24 cellular contexts compared by ENCODE assay signal in the genomic region with DNA sequence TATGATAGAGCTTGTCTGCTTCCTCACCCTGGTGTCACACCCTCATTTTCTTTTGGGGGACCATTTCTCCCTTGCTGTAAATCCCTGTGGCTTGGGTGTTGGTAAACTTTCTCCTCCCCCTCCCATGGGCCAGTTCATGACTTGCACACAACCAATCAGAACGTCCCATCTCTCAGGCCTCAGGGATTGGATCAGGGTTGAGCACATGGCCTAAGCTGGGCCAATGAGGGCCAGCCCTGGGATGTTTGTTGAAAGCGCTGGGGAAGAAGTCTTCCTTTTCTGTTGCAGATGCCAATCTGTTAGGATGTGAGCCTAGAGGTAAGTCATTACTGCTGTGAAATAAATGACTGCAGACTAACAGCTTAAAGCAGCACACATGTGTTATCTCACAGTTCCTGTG. TPM values are rescaled to one million over a fixed set of nuclear protein-coding genes. Genes with fewer than 3 reads are reported as not detected.
DNase-seq lines count a peak whose midpoint lies in the region; ATAC-seq, FAIRE-seq and TF ChIP-seq lines count a peak whose summit lies in the region.
"Had no signal": no experiment of that assay in that cellular context is flagged by ENCODE, and none has a peak within 500 bp of the region (broad histone marks: within the 10 kb centered on the region; RNA-seq: fewer than 3 reads in every experiment).

No MANE protein-coding gene starts in this region.

- no peak overlapping the region for H4K8ac ChIP-seq in H1 (ENCODE audit: extremely low read depth, insufficient read depth, low read length)

- H4K91ac ChIP-seq in H1 (replicated peaks; ENCODE audit: insufficient read length, low read length): no peak overlapping the region

- FAIRE-seq in H1 (lab: Jason Lieb, UNC): no peak
- FAIRE-seq: A549, D721Med, GM12878, GM19239 had no signal

- RAD21 ChIA-PET in HCT116 (lab: Charles Lee; ENCODE audit: low non-redundant PET in 1 of 2, low total read pairs in 2 of 2, uncharacterized antibody in 2 of 2, unreplicated experiment in 2 of 2): no interaction called here

- H3K4me2 ChIP-seq in HCT116 (ENCODE audit: low read length) (no peak overlapping the region), H1 (ENCODE audit: insufficient read depth in 1 of 2, low read depth in 2 of 2, low read length in 2 of 2) (no peak overlapping the region)
- H3K4me2 ChIP-seq: A549 had no signal

- BruUV-seq in HCT116 (replicated peaks; lab: Mats Ljungman, UMichigan): no TSS peak

- TF ChIP-seq EP300 in H1 (IDR thresholded peaks at IDR 0.05; ENCODE audit: borderline replicate concordance in 1 of 2, low read depth in 2 of 2, low read length in 2 of 2): no peak

- H3K9me2 ChIP-seq in HCT116 (ENCODE audit: insufficient read depth): no peaks in the 10 kb centered on the region

- 94% methylated on average over 2 of the region's 2 CpGs; no CpG with 5 or more reads in 1 of the 2 experiments for WGBS in H1 (ENCODE audit: extremely low coverage in 1 of 2, insufficient coverage in 1 of 2, insufficient read length in 1 of 2, insufficient replicate concordance in 2 of 2, low coverage in 1 of 2, low lambda C conversion rate in 2 of 2, missing lambda C conversion rate in 1 of 2), 2 experiments

- H3K23ac ChIP-seq in H1 (ENCODE audit: insufficient read length): no peak overlapping the region

- no peaks in the 10 kb centered on the region for H3K23me2 ChIP-seq in H1 (ENCODE audit: low read depth, low read length)

- H3K36me3 Mint-ChIP-seq in WTC11: peaks cover 34% of the 10 kb centered on the region
- H3K36me3 Mint-ChIP-seq in activated naive CD4-positive, alpha-beta T cell treated with anti-CD3 and anti-CD28 coated beads, Interleukin-2, amount 50 U/mL, for 72 hours: no peaks in the 10 kb centered on the region
- H3K36me3 Mint-ChIP-seq: CD14-positive monocyte; CD8-positive, alpha-beta memory T cell had no signal

- H3K27me3 ChIP-seq in HCT116 (ENCODE audit: insufficient read depth, low read length) (peaks cover 60% of the 10 kb centered on the region), H1 (replicated peaks in 1 of 4; ENCODE audit: control insufficient read depth in 3 of 4, extremely low read depth in 1 of 4, insufficient read depth in 3 of 4, low read length in 3 of 4) (no peaks in the 10 kb centered on the region), tibial artery (peaks cover 0 to 20% of the 10 kb centered on the region in 2 donors)
- H3K27me3 ChIP-seq: BLaER1 treated with 17β-estradiol and CSF1 and Interleukin-3, amounts not matched to agents 10 nM and 100 nM had no signal

- H3K9ac ChIP-seq in HCT116 (ENCODE audit: low read length): no peak overlapping the region
- no peak overlapping the region for H3K9ac ChIP-seq in H1 (replicated peaks in 1 of 4; ENCODE audit: extremely low read depth in 1 of 4, low read depth in 3 of 4, low read length in 3 of 4)
- H3K9ac ChIP-seq: BLaER1 treated with 17β-estradiol and CSF1 and Interleukin-3, amounts not matched to agents 10 nM and 100 nM had no signal

- TF ChIP-seq POLR2A in HCT116 (IDR thresholded peaks at IDR 0.05; ENCODE audit: borderline replicate concordance, extremely low read depth, insufficient read depth, insufficient read length) (no peak), H1 (IDR thresholded peaks at IDR 0.05; ENCODE audit: control extremely low read depth in 1 of 2, low read depth in 2 of 2, low read length in 2 of 2) (no peak)

- POLR2A ChIA-PET in HCT116 (lab: Charles Lee) (no interaction called here), WTC11 (lab: Charles Lee) (no interaction called here), H1 (lab: Charles Lee; ENCODE audit: partially characterized antibody) (interaction anchor here (0.9 to 3.4 kb wide), 4 partner anchors 8 to 26 kb away, joined by 3 to 16 read pairs (median 4); no protein-coding TSS in a partner anchor)

- CTCF ChIA-PET in HCT116 (lab: Charles Lee): interaction anchor here (1.8 kb wide), 1 partner anchor 19 kb away, joined by 6 read pairs; no protein-coding TSS in a partner anchor
- CTCF ChIA-PET in WTC11 (lab: Charles Lee): interaction anchor here (1.6 to 2.5 kb wide), 4 partner anchors 8 to 18 kb away, joined by 5 to 19 read pairs (median 8); a partner anchor contains a TSS
- CTCF ChIA-PET in H1 (lab: Charles Lee; ENCODE audit: partially characterized antibody): interaction anchor here (0.8 to 7.9 kb wide), 12 partner anchors 8 to 204 kb away, joined by 3 to 46 read pairs (median 6); no protein-coding TSS in a partner anchor

- H3K27ac ChIP-seq in HCT116 (ENCODE audit: low read depth, low read length) (no peak overlapping the region), H1 (ENCODE audit: low read depth, low read length) (no peak overlapping the region), tibial artery (no peak overlapping the region)
- H3K27ac ChIP-seq: A549; BLaER1 treated with 17β-estradiol and CSF1 and Interleukin-3, amounts not matched to agents 10 nM and 100 nM had no signal

- no peak overlapping the region for H2BK15ac ChIP-seq in H1 (ENCODE audit: low read length)

- no peak overlapping the region for H2BK120ac ChIP-seq in H1 (replicated peaks; ENCODE audit: low read depth, low read length)

- no peak overlapping the region for H3K18ac ChIP-seq in H1 (ENCODE audit: extremely low read depth, low read length)

- H2BK5ac ChIP-seq in H1 (ENCODE audit: low read depth, low read length): no peak overlapping the region

- H3K9me3 Mint-ChIP-seq in WTC11: peaks cover 18% of the 10 kb centered on the region
- peaks cover 0 to 3% of the 10 kb centered on the region in 2 donors for H3K9me3 Mint-ChIP-seq in activated naive CD4-positive, alpha-beta T cell treated with anti-CD3 and anti-CD28 coated beads, Interleukin-2, amount 50 U/mL, for 72 hours
- H3K9me3 Mint-ChIP-seq: CD4-positive, alpha-beta T cell; HFFc6 had no signal

- H3K4ac ChIP-seq in H1 (replicated peaks; ENCODE audit: insufficient read length, low read depth, low read length): no peak overlapping the region

- H3K27me3 Mint-ChIP-seq in WTC11 (ENCODE audit: low read depth): no peaks in the 10 kb centered on the region

- no peak overlapping the region for H2BK12ac ChIP-seq in H1 (ENCODE audit: low read depth, low read length)

- no peak for DNase-seq in HCT116 (ENCODE audit: low read depth, low spot score)
- DNase-seq in WTC11 (ENCODE audit: low spot score): no peak
- DNase-seq in H1 (ENCODE audit: low read depth in 1 of 2, low spot score in 2 of 2): no peak
- no peak for DNase-seq in tibial artery
- no peak for DNase-seq in activated naive CD4-positive, alpha-beta T cell treated with anti-CD3 and anti-CD28 coated beads, Interleukin-2, amount 50 U/mL, for 72 hours (ENCODE audit: low spot score in 2 of 2)
- DNase-seq: 8988T; ACHN; AML-193; BE2C; CD4-positive, alpha-beta T cell; CD8-positive, alpha-beta memory T cell; DMS 273 treated with DMSO at 0.1 percent for 48 hours; DMS79; EL; GDM1; H9; HFFc6 had no signal

- H2BK20ac ChIP-seq in H1 (ENCODE audit: low read length): no peak overlapping the region

- H3K4me1 Mint-ChIP-seq in WTC11: peaks cover 30% of the 10 kb centered on the region
- H3K4me1 Mint-ChIP-seq: CD8-positive, alpha-beta memory T cell had no signal

- no peak overlapping the region for H3K4me3 ChIP-seq in HCT116 (replicated peaks in 1 of 2; ENCODE audit: low read depth in 1 of 2, low read length in 2 of 2)
- no peak overlapping the region for H3K4me3 ChIP-seq in H1 (ENCODE audit: extremely low read depth in 1 of 4, insufficient read depth in 2 of 4, low read depth in 3 of 4, low read length in 4 of 4)
- H3K4me3 ChIP-seq in tibial artery: no peak overlapping the region
- H3K4me3 ChIP-seq: A549; BLaER1 treated with 17β-estradiol and CSF1 and Interleukin-3, amounts not matched to agents 10 nM and 100 nM; GM12878 had no signal

- no peak overlapping the region for H2AK5ac ChIP-seq in H1 (ENCODE audit: low read depth, low read length)

- TF ChIP-seq RAD21 in HCT116 (IDR thresholded peaks at IDR 0.05; ENCODE audit: low read depth) (no peak), H1 (IDR thresholded peaks at IDR 0.05 in 1 of 2, conservative IDR thresholded peaks at IDR 0.05 in 1 of 2; ENCODE audit: low read depth in 2 of 2, low read length in 2 of 2) (no peak)

- H3K36me3 ChIP-seq in HCT116 (ENCODE audit: control insufficient read depth in 1 of 2, insufficient read depth in 2 of 2, low read length in 2 of 2) (no peaks in the 10 kb centered on the region), H1 (ENCODE audit: control insufficient read depth in 2 of 4, insufficient read depth in 4 of 4, low read length in 3 of 4) (peaks cover 0 to 18% (median 2%) of the 10 kb centered on the region in 4 experiments; a peak in 3 of 8 replicates), tibial artery (no peaks in the 10 kb centered on the region)
- H3K36me3 ChIP-seq: BE2C; BLaER1 treated with 17β-estradiol and CSF1 and Interleukin-3, amounts not matched to agents 10 nM and 100 nM had no signal

- H4K5ac ChIP-seq in H1 (ENCODE audit: insufficient read length, low read depth, low read length): no peak overlapping the region

- H3K9me3 ChIP-seq in HCT116 (ENCODE audit: control insufficient read depth in 1 of 2, insufficient read depth in 1 of 2, low read depth in 1 of 2, low read length in 2 of 2): no peaks in the 10 kb centered on the region
- H3K9me3 ChIP-seq in H1 (ENCODE audit: insufficient read depth in 2 of 2, low read depth in 1 of 2, low read length in 1 of 2): peaks cover 3 to 7% of the 10 kb centered on the region in 2 experiments; a peak in 2 of 4 replicates
- H3K9me3 ChIP-seq in tibial artery: peaks cover 0 to 12% (median 5%) of the 10 kb centered on the region in 3 donors
- H3K9me3 ChIP-seq: BE2C had no signal

- no peak overlapping the region for H2AFZ ChIP-seq in HCT116 (ENCODE audit: low read depth, low read length, poor library complexity, severe bottlenecking)
- H2AFZ ChIP-seq in H1 (ENCODE audit: low read length): no peak overlapping the region

- intact Hi-C loops in HCT116 (cut with micrococcal nuclease): no loop called here
- intact Hi-C loops in tibial artery (cut with DNase I; ENCODE audit: low total_unique reads): no loop called here

- no peak overlapping the region for H3K4me3 Mint-ChIP-seq in WTC11
- H3K4me3 Mint-ChIP-seq: CD14-positive monocyte; CD4-positive, alpha-beta T cell; CD8-positive, alpha-beta memory T cell; H9; HFFc6 had no signal

- H3K79me2 ChIP-seq in HCT116 (ENCODE audit: insufficient read depth, low read length) (no peaks in the 10 kb centered on the region), H1 (ENCODE audit: control insufficient read depth in 1 of 2, insufficient read depth in 2 of 2, low read length in 2 of 2) (peaks cover 13 to 94% of the 10 kb centered on the region in 2 experiments)

- no peak for TF ChIP-seq CTCF in HCT116 (IDR thresholded peaks at IDR 0.05 in 2 of 3, conservative IDR thresholded peaks at IDR 0.05 in 1 of 3; ENCODE audit: borderline replicate concordance in 1 of 3, insufficient read depth in 1 of 3, low read depth in 2 of 3, low read length in 2 of 3)
- no peak for TF ChIP-seq CTCF in WTC11 (IDR thresholded peaks at IDR 0.05)
- no peak for TF ChIP-seq CTCF in H1 (IDR thresholded peaks at IDR 0.05; ENCODE audit: control extremely low read depth in 1 of 3, insufficient read depth in 1 of 3, low read depth in 1 of 3, low read length in 3 of 3)
- no peak for TF ChIP-seq CTCF in tibial artery (IDR thresholded peaks at IDR 0.05)

- H3K4me1 ChIP-seq in HCT116 (ENCODE audit: control insufficient read depth in 1 of 2, insufficient read depth in 2 of 2, low read length in 2 of 2) (no peaks in the 10 kb centered on the region), H1 (replicated peaks in 1 of 4; ENCODE audit: control insufficient read depth in 3 of 4, insufficient read depth in 4 of 4, low read length in 3 of 4) (peaks cover 0 to 4% (median 0%) of the 10 kb centered on the region in 4 experiments; a peak in 2 of 7 replicates), tibial artery (no peaks in the 10 kb centered on the region)
- H3K4me1 ChIP-seq: A549, BE2C had no signal

- no peak overlapping the region for H3K14ac ChIP-seq in H1 (ENCODE audit: insufficient read length)

- ATAC-seq in HCT116 (peak; percentile 54; the same call in 1 of the 2 replicates), WTC11 (peak; percentile 41), GM19324 (IDR thresholded peaks at IDR 0.05; ENCODE audit: low FRiP score, unreplicated experiment) (no peak)
- no peak for ATAC-seq in activated naive CD4-positive, alpha-beta T cell treated with anti-CD3 and anti-CD28 coated beads, Interleukin-2, amount 50 U/mL, for 72 hours
- ATAC-seq: A549, GM12878 had no signal

- no peak overlapping the region for H3K56ac ChIP-seq in H1 (replicated peaks; ENCODE audit: insufficient read length, low read depth, low read length)

- no peaks in the 10 kb centered on the region for H4K20me1 ChIP-seq in HCT116 (ENCODE audit: insufficient read depth)
- H4K20me1 ChIP-seq in H1 (replicated peaks in 1 of 2; ENCODE audit: control insufficient read depth in 1 of 2, insufficient read depth in 2 of 2, low read length in 2 of 2): peaks cover 9 to 14% of the 10 kb centered on the region in 2 experiments
- H4K20me1 ChIP-seq: BLaER1 treated with 17β-estradiol and CSF1 and Interleukin-3, amounts not matched to agents 10 nM and 100 nM had no signal

- no peak overlapping the region for H3K27ac Mint-ChIP-seq in WTC11
- no peak overlapping the region for H3K27ac Mint-ChIP-seq in activated naive CD4-positive, alpha-beta T cell treated with anti-CD3 and anti-CD28 coated beads, Interleukin-2, amount 50 U/mL, for 72 hours
- H3K27ac Mint-ChIP-seq: CD4-positive, alpha-beta T cell; CD8-positive, alpha-beta memory T cell; H9; HFFc6 had no signal

- peaks cover 8% of the 10 kb centered on the region; the same call in 1 of the 2 replicates for H3K79me1 ChIP-seq in H1 (ENCODE audit: low read depth, low read length)

RNA-seq across cellular contexts. Expression of a gene that starts 15.8 kb away (rescaled TPM):
- 2.5 TPM for total RNA-seq in HCT116 (2021; ENCODE audit: unreplicated experiment)
- polyA plus RNA-seq in HCT116 (2012): 0.87 and 0.94 TPM in 2 replicates
- total RNA-seq in WTC11 (2021): 79.0 to 83.4 TPM (median 83.3 TPM) in 3 replicates
- 94.3 and 95.9 TPM in 2 replicates for total RNA-seq in H1 (2021; fragmentation: NEBNext Ultra II Directional; extraction: Animal tissue kit (Norgen Biotek cat#: 25700))
- 18.7 and 20.3 TPM in 2 replicates for polyA plus RNA-seq in H1 (2011; rRNA removed)
- 19.2 TPM for polyA plus RNA-seq in H1 (2011; cell fraction: cytosol; rRNA removed)
- 108 TPM for polyA plus RNA-seq in H1 (2011; cell fraction: nucleus; rRNA removed)
- polyA plus RNA-seq in H1 (2012, experiment 1 of 2): 45.0 to 66.0 TPM (median 51.4 TPM) in 4 replicates
- 7.1 TPM for polyA plus RNA-seq in H1 (2012, experiment 2 of 2)
- 52.0 TPM for polyA plus RNA-seq in H1 (2013, experiment 1 of 2)
- polyA plus RNA-seq in H1 (2013, experiment 2 of 2): 51.0 TPM
- polyA minus RNA-seq in H1 (2011; rRNA and poly(A)+ RNA removed): 113 and 191 TPM in 2 replicates
- polyA minus RNA-seq in H1 (2011; cell fraction: cytosol; rRNA and poly(A)+ RNA removed): 34.1 TPM
- polyA minus RNA-seq in H1 (2011; cell fraction: nucleus; rRNA and poly(A)+ RNA removed): 219 TPM
- total RNA-seq in activated naive CD4-positive, alpha-beta T cell treated with anti-CD3 and anti-CD28 coated beads, Interleukin-2, amount 50 U/mL, for 72 hours: not detected
- total RNA-seq: CD4-positive, alpha-beta T cell; CD8-positive, alpha-beta memory T cell had no signal
- polyA plus RNA-seq: CD14-positive monocyte; CD8-positive, alpha-beta memory T cell had no signal

Comparison
In these comparisons a context has a peak if more than half of its experiments do, and no peak if none do; other contexts are left out.
1. ATAC-seq: peak in HCT116 (single experiment) and WTC11 (single experiment); none in activated naive CD4-positive, alpha-beta T cell treated with anti-CD3 and anti-CD28 coated beads, Interleukin-2, amount 50 U/mL, for 72 hours (0 of 2) and GM19324 (single experiment).
2. RNA of a gene that starts 15.8 kb away (total RNA-seq): 94.3 to 95.9 TPM in H1 and 79.0 to 83.4 TPM in WTC11; 2.5 TPM in HCT116 (single experiment) and not detected in activated naive CD4-positive, alpha-beta T cell treated with anti-CD3 and anti-CD28 coated beads, Interleukin-2, amount 50 U/mL, for 72 hours; every median in the first group is over 10 times any median in the second.